Comparison of ENCODE assay signal across 12 cellular contexts in genomic region chr7:39811161-39811614, GRCh38.
A peak's percentile ranks its signal among the peaks of the same experiment; 100 is the strongest.
DNase-seq lines count a peak whose midpoint lies in the region; ATAC-seq, FAIRE-seq and TF ChIP-seq lines count a peak whose summit lies in the region.
"Had no signal": no experiment of that assay in that cellular context is flagged by ENCODE, and none has a peak within 500 bp of the region (broad histone marks: within the 10 kb centered on the region; RNA-seq: fewer than 3 reads in every experiment).

No MANE protein-coding gene starts in this region.

- peaks cover 25% of the 10 kb centered on the region for H3K27me3 Mint-ChIP-seq in CD4-positive, alpha-beta T cell

- TF ChIP-seq CTCF in BE2C (IDR thresholded peaks at IDR 0.05; ENCODE audit: low read depth, low read length) (no peak), RWPE1 (conservative IDR thresholded peaks at IDR 0.05; ENCODE audit: low read depth) (no peak), fibroblast of lung (conservative IDR thresholded peaks at IDR 0.05 in 1 of 2, IDR thresholded peaks at IDR 0.05 in 1 of 2; ENCODE audit: low read depth in 1 of 2, low read length in 2 of 2) (no peak)
- no peak for TF ChIP-seq CTCF in CD4-positive, alpha-beta T cell (IDR thresholded peaks at IDR 0.05)

- no peak overlapping the region for H3K27ac Mint-ChIP-seq in CD4-positive, alpha-beta T cell
- H3K27ac Mint-ChIP-seq: memory B cell had no signal

- POLR2A ChIA-PET in RWPE1 (lab: Yijun Ruan, JAX; ENCODE audit: low non-redundant PET) = no interaction called here
- POLR2A ChIA-PET in CD4-positive, alpha-beta T cell (lab: Charles Lee) = no interaction called here

- H3K9me3 ChIP-seq in BE2C = no peaks in the 10 kb centered on the region
- no peaks in the 10 kb centered on the region for H3K9me3 ChIP-seq in fibroblast of lung (ENCODE audit: control insufficient read depth, insufficient read depth, low read depth, low read length)
- H3K9me3 ChIP-seq in CD4-positive, alpha-beta T cell (ENCODE audit: control insufficient read depth, low read length) = no peaks in the 10 kb centered on the region
- H3K9me3 ChIP-seq: testis had no signal

- no peak for ATAC-seq in HG03039 (IDR thresholded peaks at IDR 0.05; ENCODE audit: unreplicated experiment)
- no peak for ATAC-seq in CD4-positive, alpha-beta T cell (ENCODE audit: poor library complexity)

- H3K27ac ChIP-seq in RWPE1 (no peak overlapping the region), fibroblast of lung (ENCODE audit: insufficient read depth, low read length) (no peak overlapping the region)
- no peak overlapping the region for H3K27ac ChIP-seq in CD4-positive, alpha-beta T cell (ENCODE audit: low read depth, low read length)
- H3K27ac ChIP-seq: testis had no signal

- H3K27me3 ChIP-seq in BE2C (no peaks in the 10 kb centered on the region; the same call in 1 of the 2 replicates), fibroblast of lung (ENCODE audit: control insufficient read depth, insufficient read depth, low read length) (peaks cover 19% of the 10 kb centered on the region)
- peaks cover 11% of the 10 kb centered on the region for H3K27me3 ChIP-seq in CD4-positive, alpha-beta T cell (ENCODE audit: control insufficient read depth, insufficient read depth, low read length)
- H3K27me3 ChIP-seq: testis had no signal

- no peak overlapping the region for H3K9ac ChIP-seq in fibroblast of lung (ENCODE audit: insufficient read depth, low read length)

- H3K36me3 ChIP-seq in BE2C (no peaks in the 10 kb centered on the region), fibroblast of lung (ENCODE audit: control insufficient read depth, insufficient read depth, low read length) (no peaks in the 10 kb centered on the region)

- peaks cover 21% of the 10 kb centered on the region for H3K4me1 ChIP-seq in BE2C
- no peaks in the 10 kb centered on the region for H3K4me1 ChIP-seq in fibroblast of lung (ENCODE audit: control insufficient read depth, extremely low read depth, insufficient read depth, low read length)
- H3K4me1 ChIP-seq: testis had no signal

- peak overlapping the region; percentile 9 for H3K4me3 ChIP-seq in BE2C (ENCODE audit: low read depth, low read length)
- H3K4me3 ChIP-seq in fibroblast of lung (replicated peaks in 1 of 4; ENCODE audit: control extremely low read depth in 1 of 4, insufficient read depth in 1 of 4, low read depth in 3 of 4, low read length in 4 of 4) = no peak overlapping the region
- H3K4me3 ChIP-seq: testis had no signal

- no peak overlapping the region for H3K4me3 Mint-ChIP-seq in CD4-positive, alpha-beta T cell
- H3K4me3 Mint-ChIP-seq: memory B cell had no signal

- CTCF ChIA-PET in RWPE1 (lab: Yijun Ruan, JAX) = interaction anchor here (0.8 kb wide), 1 partner anchor 18 kb away, joined by 3 read pairs; no protein-coding TSS in a partner anchor
- CTCF ChIA-PET in CD4-positive, alpha-beta T cell (lab: Charles Lee) = no interaction called here

- no peak overlapping the region for H2AFZ ChIP-seq in fibroblast of lung (ENCODE audit: low read length)

- no peak for FAIRE-seq in HTR-8/SVneo (lab: Jason Lieb, UNC)

- no peaks in the 10 kb centered on the region for H3K36me3 Mint-ChIP-seq in CD4-positive, alpha-beta T cell (ENCODE audit: low read depth)
- H3K36me3 Mint-ChIP-seq: memory B cell had no signal

- intact Hi-C loops in CD4-positive, alpha-beta T cell (cut with DNase I, micrococcal nuclease) = no loop called here

- no peaks in the 10 kb centered on the region for H4K20me1 ChIP-seq in fibroblast of lung (ENCODE audit: control insufficient read depth, extremely low read depth, insufficient read depth, low read length)

- no peaks in the 10 kb centered on the region for H3K4me1 Mint-ChIP-seq in CD4-positive, alpha-beta T cell (ENCODE audit: low read depth)

- H3K79me2 ChIP-seq in fibroblast of lung (ENCODE audit: control insufficient read depth, insufficient read depth, low read length) = no peaks in the 10 kb centered on the region

- H3K4me2 ChIP-seq in fibroblast of lung (ENCODE audit: extremely low read depth, insufficient read depth, low read length) = no peak overlapping the region

- H3K9me3 Mint-ChIP-seq in CD4-positive, alpha-beta T cell = no peaks in the 10 kb centered on the region
- H3K9me3 Mint-ChIP-seq: memory B cell had no signal

- DNase-seq in BE2C (peak; percentile 89), HTR-8/SVneo (ENCODE audit: insufficient read length, low spot score) (peak; percentile 21), RWPE1 (ENCODE audit: low spot score) (peak; percentile 68), fibroblast of lung (ENCODE audit: low read depth in 2 of 2) (peak; percentile 34 to 47), NAMALWA (ENCODE audit: low spot score) (no peak)
- no peak for DNase-seq in activated CD4-positive, alpha-beta T cell treated with anti-CD3 and anti-CD28 coated beads, Interleukin-2, amount 50 U/mL, for 1 hour
- no peak for DNase-seq in CD4-positive, alpha-beta T cell
- DNase-seq: activated effector memory CD4-positive, alpha-beta T cell treated with anti-CD3 and anti-CD28 coated beads, Interleukin-2, amount 50 U/mL, for 16 hours; T-helper 9 cell; testis had no signal

Comparison
In these comparisons a context has a peak if more than half of its experiments do, and no peak if none do; other contexts are left out.
1. DNase-seq: peak in BE2C (single experiment), HTR-8/SVneo (single experiment), RWPE1 (single experiment) and fibroblast of lung (2 of 2); none in activated CD4-positive, alpha-beta T cell treated with anti-CD3 and anti-CD28 coated beads, Interleukin-2, amount 50 U/mL, for 1 hour (single experiment), NAMALWA (single experiment) and CD4-positive, alpha-beta T cell (0 of 10).